10 cellular contexts compared by ENCODE assay signal in the genomic region with DNA sequence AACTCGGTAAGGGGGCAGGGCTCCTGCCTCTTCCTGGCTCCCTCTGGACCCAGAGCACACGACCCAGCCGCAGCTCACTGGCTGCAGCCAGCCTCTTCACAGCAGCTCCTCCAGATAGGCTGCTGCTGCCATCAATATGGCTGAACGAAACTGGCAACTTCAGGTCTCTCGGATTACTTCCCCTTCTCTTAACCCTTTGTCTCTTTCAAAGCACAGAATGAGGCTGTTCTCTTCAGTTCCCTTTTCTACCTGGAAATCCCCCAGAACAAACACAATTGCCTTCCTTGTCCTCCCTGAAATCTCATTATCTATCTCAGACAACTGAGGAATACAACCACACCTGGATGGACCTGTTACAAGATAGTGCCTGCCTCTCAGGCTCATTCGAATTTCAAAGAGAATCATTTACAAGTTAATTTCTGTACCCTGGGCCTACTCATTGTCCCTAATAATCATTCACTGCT.
DNase-seq lines count a peak whose midpoint lies in the region; ATAC-seq and TF ChIP-seq lines count a peak whose summit lies in the region.
"Had no signal": no experiment of that assay in that cellular context is flagged by ENCODE, and none has a peak within 500 bp of the region (broad histone marks: within the 10 kb centered on the region; RNA-seq: fewer than 3 reads in every experiment).

No MANE protein-coding gene starts in this region.

- no peak for TF ChIP-seq CTCF in parathyroid adenoma (IDR thresholded peaks at IDR 0.05)
- no peak for TF ChIP-seq CTCF in heart right ventricle (IDR thresholded peaks at IDR 0.05)

- peak overlapping the region; percentile 74 for H2AFZ ChIP-seq in parathyroid adenoma

- no peaks in the 10 kb centered on the region for H3K9me3 ChIP-seq in parathyroid adenoma (ENCODE audit: control insufficient read depth, low read length)
- H3K9me3 ChIP-seq in heart right ventricle = no peaks in the 10 kb centered on the region

- H3K27ac ChIP-seq in parathyroid adenoma (peak overlapping the region; percentile 42), heart right ventricle (no peak overlapping the region)

- H3K36me3 ChIP-seq in parathyroid adenoma (ENCODE audit: control insufficient read depth, insufficient read depth, low read length) (no peaks in the 10 kb centered on the region), heart right ventricle (no peaks in the 10 kb centered on the region)

- no peak overlapping the region for H3K9ac ChIP-seq in parathyroid adenoma

- 50 to 54% methylated on average over 6 of the region's 6 CpGs for WGBS in heart right ventricle, 2 donors

- H3K27me3 ChIP-seq in parathyroid adenoma (ENCODE audit: control insufficient read depth, insufficient read depth, low read length) (no peaks in the 10 kb centered on the region), heart right ventricle (no peaks in the 10 kb centered on the region)

- H3K4me1 ChIP-seq in parathyroid adenoma (peaks cover 33% of the 10 kb centered on the region), heart right ventricle (no peaks in the 10 kb centered on the region)

- ATAC-seq in GM19328 (IDR thresholded peaks at IDR 0.05; ENCODE audit: unreplicated experiment) (peak; percentile 97), HG02884 (IDR thresholded peaks at IDR 0.05; ENCODE audit: unreplicated experiment) (peak; percentile 99), heart right ventricle (no peak)

- no peaks in the 10 kb centered on the region for H3K79me2 ChIP-seq in parathyroid adenoma

- peak overlapping the region; percentile 1 for H3K4me2 ChIP-seq in parathyroid adenoma (ENCODE audit: low read length)

- H3K4me3 ChIP-seq in parathyroid adenoma (ENCODE audit: low read depth, low read length) (no peak overlapping the region), heart right ventricle (no peak overlapping the region)

- intact Hi-C loops in heart right ventricle (cut with DNase I) = no loop called here

- DNase-seq in MV-4-11 (lab: John Stamatoyannopoulos, UW) (peak; percentile 50), COR-L47 (lab: John Stamatoyannopoulos, UW) (no peak), pons (ENCODE audit: low spot score) (no peak), heart right ventricle (no peak), hypothalamus (lab: John Stamatoyannopoulos, UW) (no peak)
- DNase-seq: activated CD4-positive, alpha-beta T cell treated with anti-CD3 and anti-CD28 coated beads, Interleukin-2, amount 50 U/mL, for 4 hours; NCI-H510A had no signal

Comparison
In these comparisons a context has a peak if more than half of its experiments do, and no peak if none do; other contexts are left out.
1. ATAC-seq: peak in GM19328 (single experiment) and HG02884 (single experiment); none in heart right ventricle (0 of 8).